In the genomic region with DNA sequence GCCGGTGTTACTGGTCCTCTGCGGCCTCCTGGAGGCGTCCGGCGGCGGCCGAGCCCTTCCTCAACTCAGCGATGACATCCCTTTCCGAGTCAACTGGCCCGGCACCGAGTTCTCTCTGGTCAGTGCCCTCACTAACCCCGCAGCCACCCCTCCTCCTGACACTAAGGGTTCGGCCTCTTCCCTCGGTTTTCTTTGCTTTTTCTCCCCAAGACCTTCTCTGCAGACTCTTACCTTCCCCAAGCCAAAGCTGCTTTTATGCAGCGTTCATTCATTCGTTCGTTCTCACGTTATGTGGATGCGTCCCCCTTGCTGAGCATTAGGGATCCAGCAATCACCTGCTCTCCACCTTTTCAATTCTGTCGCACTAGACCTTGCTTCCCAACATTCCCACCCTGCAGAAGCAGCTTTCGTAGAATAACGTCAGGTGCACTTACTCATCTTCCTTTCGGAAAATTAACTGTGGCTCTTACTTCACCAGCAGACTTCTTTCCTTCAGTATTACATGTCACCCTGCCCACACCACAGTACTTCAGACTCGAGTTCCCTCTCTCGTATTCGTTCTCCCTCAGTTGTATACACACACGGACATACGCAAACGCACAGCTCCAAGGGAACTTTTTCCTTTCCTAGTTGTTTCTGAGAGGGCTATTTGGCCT, we compare ENCODE assay signal across 8 cellular contexts. TPM values are rescaled to one million over a fixed set of nuclear protein-coding genes. Genes with fewer than 3 reads are reported as not detected.
DNase-seq lines count a peak whose midpoint lies in the region; ATAC-seq and TF ChIP-seq lines count a peak whose summit lies in the region.

No MANE protein-coding gene starts in this region.

- H3K27me3 ChIP-seq in NT2/D1 (ENCODE audit: insufficient read depth, insufficient read length) (no peaks in the 10 kb centered on the region), mammary epithelial cell (ENCODE audit: insufficient read depth, low read length) (no peaks in the 10 kb centered on the region)

- H3K4me3 Mint-ChIP-seq in stimulated activated naive CD8-positive, alpha-beta T cell treated with anti-CD3 and anti-CD28 coated beads, Interleukin-15, amount 100 ng/mL, for 72 hours: peak overlapping the region; percentile 86 to 99

- peak in 1 of 2 donors; percentile 5 for TF ChIP-seq CTCF in mammary epithelial cell (conservative IDR thresholded peaks at IDR 0.05 in 1 of 2, IDR thresholded peaks at IDR 0.05 in 1 of 2; ENCODE audit: extremely low read depth in 1 of 2, insufficient read depth in 1 of 2, low read depth in 1 of 2, low read length in 2 of 2)

- dilution Hi-C loops in mammary epithelial cell (cut with HindIII; ENCODE audit: low sequenced_read_pairs): no loop called here

- H3K9ac ChIP-seq in NT2/D1 (ENCODE audit: insufficient read length, low read depth) (peak overlapping the region; percentile 99), mammary epithelial cell (ENCODE audit: insufficient read depth, low read length) (peak overlapping the region; percentile 58)

- BruUV-seq in mammary epithelial cell (replicated peaks; lab: Mats Ljungman, UMichigan): no TSS peak

- intact Hi-C loops in mammary epithelial cell (cut with micrococcal nuclease): loop anchor here (10.0 kb wide), 2 partner anchors 257 to 297 kb away; no protein-coding TSS in a partner anchor

- CTCF ChIA-PET in mammary epithelial cell (lab: Charles Lee; ENCODE audit: low non-redundant PET): no interaction called here

- peak; percentile 13 for DNase-seq in Ammon's horn (ENCODE audit: low spot score)
- DNase-seq in NT2/D1 (ENCODE audit: low read depth, low spot score): no peak
- DNase-seq in mammary epithelial cell: peak; percentile 26
- DNase-seq in kidney tubule cell (ENCODE audit: low spot score): peak; percentile 30
- peak in 1 of 2 donors; percentile 13 for DNase-seq in stimulated activated naive CD8-positive, alpha-beta T cell treated with anti-CD3 and anti-CD28 coated beads, Interleukin-15, amount 100 ng/mL, for 72 hours
- no peak for DNase-seq in NCI-H226

- peaks cover 23% of the 10 kb centered on the region for H3K4me1 Mint-ChIP-seq in stimulated activated naive CD8-positive, alpha-beta T cell treated with anti-CD3 and anti-CD28 coated beads, Interleukin-15, amount 100 ng/mL, for 72 hours

- in situ Hi-C loops in mammary epithelial cell (cut with MboI; ENCODE audit: low sequenced_read_pairs in 2 of 2): no loop called here

- peaks cover 5% of the 10 kb centered on the region for H3K36me3 ChIP-seq in NT2/D1 (ENCODE audit: insufficient read depth, insufficient read length, low read length)
- H3K36me3 ChIP-seq in mammary epithelial cell (ENCODE audit: insufficient read depth, low read length): no peaks in the 10 kb centered on the region

- H3K9me3 Mint-ChIP-seq in stimulated activated naive CD8-positive, alpha-beta T cell treated with anti-CD3 and anti-CD28 coated beads, Interleukin-15, amount 100 ng/mL, for 72 hours: no peaks in the 10 kb centered on the region

- H2AFZ ChIP-seq in mammary epithelial cell (ENCODE audit: low read depth, low read length): peak overlapping the region; percentile 95

- peaks cover 92% of the 10 kb centered on the region for H3K79me2 ChIP-seq in mammary epithelial cell (ENCODE audit: insufficient read depth, low read length)

- 0% methylated on average over 22 of the region's 29 CpGs for WGBS in mammary epithelial cell (ENCODE audit: low coverage, missing lambda C conversion rate)

- no peaks in the 10 kb centered on the region for H3K4me1 ChIP-seq in NT2/D1 (ENCODE audit: insufficient read depth, insufficient read length)
- peaks cover 21% of the 10 kb centered on the region for H3K4me1 ChIP-seq in mammary epithelial cell (ENCODE audit: insufficient read depth, low read length)

- H4K20me1 ChIP-seq in mammary epithelial cell (ENCODE audit: insufficient read depth, low read length): no peaks in the 10 kb centered on the region

- peak overlapping the region; percentile 99 for H3K27ac Mint-ChIP-seq in stimulated activated naive CD8-positive, alpha-beta T cell treated with anti-CD3 and anti-CD28 coated beads, Interleukin-15, amount 100 ng/mL, for 72 hours

- H3K4me2 ChIP-seq in mammary epithelial cell (ENCODE audit: insufficient read depth, low read depth, low read length): peak overlapping the region; percentile 77

- no peaks in the 10 kb centered on the region for H3K27me3 Mint-ChIP-seq in stimulated activated naive CD8-positive, alpha-beta T cell treated with anti-CD3 and anti-CD28 coated beads, Interleukin-15, amount 100 ng/mL, for 72 hours

- peak overlapping the region; percentile 41 for H3K27ac ChIP-seq in mammary epithelial cell (ENCODE audit: insufficient read depth, low read depth, low read length)

- H3K4me3 ChIP-seq in NT2/D1 (ENCODE audit: insufficient read length, low read depth) (peak overlapping the region; percentile 99), mammary epithelial cell (replicated peaks in 1 of 3; ENCODE audit: insufficient read depth in 1 of 3, low read depth in 2 of 3, low read length in 3 of 3) (peak overlapping the region; percentile 84 to 94 (median 84))

- H3K9me3 ChIP-seq in NT2/D1 (ENCODE audit: insufficient read depth, low read length) (no peaks in the 10 kb centered on the region), mammary epithelial cell (replicated peaks; ENCODE audit: insufficient read depth, low read length) (no peaks in the 10 kb centered on the region)

- ATAC-seq in GM18519 (IDR thresholded peaks at IDR 0.05; ENCODE audit: low FRiP score, unreplicated experiment) (peak; percentile 24), HG02981 (IDR thresholded peaks at IDR 0.05; ENCODE audit: unreplicated experiment) (peak; percentile 44)
- ATAC-seq in stimulated activated naive CD8-positive, alpha-beta T cell treated with anti-CD3 and anti-CD28 coated beads, Interleukin-15, amount 100 ng/mL, for 72 hours: peak; percentile 61

RNA-seq across cellular contexts. Expression of a gene that starts 0.5 kb away (rescaled TPM):
- total RNA-seq in mammary epithelial cell: 10 to 100 TPM; 34.2 to 53.7 TPM
- 23.5 TPM for polyA plus RNA-seq in mammary epithelial cell
- 13.5 TPM for polyA minus RNA-seq in mammary epithelial cell

RNA-seq across cellular contexts. Expression of a gene that starts 0.6 kb away (rescaled TPM):
- 10 to 100 TPM; 18.2 to 22.0 TPM for total RNA-seq in mammary epithelial cell
- 10.4 TPM for polyA plus RNA-seq in mammary epithelial cell
- 13.2 TPM for polyA minus RNA-seq in mammary epithelial cell

RNA-seq across cellular contexts. Expression of a gene that starts 19.8 kb away (rescaled TPM):
- 10 to 100 TPM in 1 of 2 donors, 1 to 10 TPM in 1; 6.8 to 11.2 TPM for total RNA-seq in mammary epithelial cell
- polyA plus RNA-seq in mammary epithelial cell: 9.2 TPM
- polyA minus RNA-seq in mammary epithelial cell: 4.5 TPM

Comparison
In these comparisons a context has a peak if more than half of its experiments do, and no peak if none do; other contexts are left out.
1. DNase-seq: peak in Ammon's horn (single experiment), mammary epithelial cell (single experiment) and kidney tubule cell (single experiment); none in NT2/D1 (single experiment) and NCI-H226 (single experiment).
2. Peak in every context shown above with its lines, with median percentiles within 50 percentile points of each other: ATAC-seq.